ENCODE assay signal across 16 cellular contexts in genomic region chr22:49506010-49506400, GRCh38.
DNase-seq lines count a peak whose midpoint lies in the region; ATAC-seq and TF ChIP-seq lines count a peak whose summit lies in the region.
"Had no signal": no experiment of that assay in that cellular context is flagged by ENCODE, and none has a peak within 500 bp of the region (broad histone marks: within the 10 kb centered on the region; RNA-seq: fewer than 3 reads in every experiment).

No MANE protein-coding gene starts in this region.

- intact Hi-C loops in cardiac septum (cut with DNase I) (no loop called here), Right ventricle myocardium superior (cut with DNase I) (no loop called here), sciatic nerve (cut with DNase I) (loop anchor here (10.0 kb wide), 1 partner anchor 631 kb away; no protein-coding TSS in a partner anchor)

- DNase-seq in cardiac septum (ENCODE audit: low spot score) (peak; percentile 54), Right ventricle myocardium superior (no peak), coronary artery (ENCODE audit: low spot score) (peak; percentile 62), sciatic nerve (ENCODE audit: low spot score) (peak; percentile 21), MV-4-11 (lab: John Stamatoyannopoulos, UW) (no peak), NCI-H526 (lab: John Stamatoyannopoulos, UW) (no peak)
- DNase-seq: C1 segment of cervical spinal cord; Calu3; CD4-positive, alpha-beta memory T cell; COR-L47; DMS53; DMS79 treated with DMSO at 0.1 percent for 48 hours; GF-D8; HFFc6 had no signal

- H3K4me3 ChIP-seq in coronary artery: no peak overlapping the region
- H3K4me3 ChIP-seq: GM23338, HAP-1 had no signal

- no peak overlapping the region for H3K27ac ChIP-seq in coronary artery

- no peak for TF ChIP-seq CTCF in coronary artery (IDR thresholded peaks at IDR 0.05)

- ATAC-seq in Right ventricle myocardium superior (ENCODE audit: poor library complexity) (no peak), sciatic nerve (no peak)
- ATAC-seq: GM23338 had no signal

Comparison
In these comparisons a context has a peak if more than half of its experiments do, and no peak if none do; other contexts are left out.
1. DNase-seq: peak in cardiac septum (single experiment), coronary artery (single experiment) and sciatic nerve (single experiment); none in Right ventricle myocardium superior (single experiment), MV-4-11 (single experiment) and NCI-H526 (0 of 2).